ENCODE assay signal across 13 cellular contexts in the genomic region with DNA sequence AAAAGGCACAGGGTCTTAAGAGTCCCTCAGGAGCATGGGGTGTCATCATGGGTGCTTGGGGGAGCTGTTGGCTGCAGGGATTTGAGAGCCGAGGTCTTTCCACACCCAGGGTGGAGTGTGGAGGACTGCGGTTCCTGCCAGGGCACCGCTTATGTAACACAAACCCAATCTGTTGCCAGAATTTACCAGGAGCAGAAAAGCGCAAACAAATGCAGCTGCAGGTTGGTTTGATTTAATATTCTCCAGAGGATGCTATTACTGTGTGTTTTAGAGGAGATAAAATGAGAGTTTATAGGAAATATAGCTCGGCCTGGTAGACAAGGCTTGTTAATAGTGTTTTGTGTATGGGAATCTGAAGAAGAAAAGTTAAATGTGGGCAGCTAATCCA.
DNase-seq lines count a peak whose midpoint lies in the region; ATAC-seq and TF ChIP-seq lines count a peak whose summit lies in the region.
"Had no signal": no experiment of that assay in that cellular context is flagged by ENCODE, and none has a peak within 500 bp of the region (broad histone marks: within the 10 kb centered on the region; RNA-seq: fewer than 3 reads in every experiment).

No MANE protein-coding gene starts in this region.

- ATAC-seq in left lobe of liver (peak; percentile 92), HG03521 (IDR thresholded peaks at IDR 0.05; ENCODE audit: unreplicated experiment) (no peak)
- ATAC-seq: A549, T-cell had no signal

- CTCF ChIA-PET in activated CD4-positive, alpha-beta T cell treated with anti-CD3 and anti-CD28 coated beads, Interleukin-2, amount 10 ng/mL, durations not matched to agents 7 days and 5 days (lab: Charles Lee): interaction anchor here (1.1 to 2.1 kb wide), 2 partner anchors 25 to 56 kb away, joined by 3 to 6 read pairs; no protein-coding TSS in a partner anchor

- intact Hi-C loops in breast epithelium (cut with DNase I; ENCODE audit: low total_unique reads): no loop called here

- no peak overlapping the region for H3K4me3 ChIP-seq in breast epithelium
- H3K4me3 ChIP-seq in suprapubic skin: no peak overlapping the region
- H3K4me3 ChIP-seq in osteoblast (ENCODE audit: insufficient read depth, low read length): no peak overlapping the region
- H3K4me3 ChIP-seq: A549, hepatocyte had no signal

- H3K27me3 Mint-ChIP-seq in activated CD4-positive, alpha-beta T cell treated with anti-CD3 and anti-CD28 coated beads, Interleukin-2, amount 10 ng/mL, durations not matched to agents 7 days and 5 days: no peaks in the 10 kb centered on the region
- H3K27me3 Mint-ChIP-seq: T-cell had no signal

- TF ChIP-seq CTCF in breast epithelium (IDR thresholded peaks at IDR 0.05) (no peak), suprapubic skin (IDR thresholded peaks at IDR 0.05) (no peak), osteoblast (IDR thresholded peaks at IDR 0.05; ENCODE audit: extremely low read depth, low read depth, low read length) (no peak)

- H3K9me3 Mint-ChIP-seq in activated CD4-positive, alpha-beta T cell treated with anti-CD3 and anti-CD28 coated beads, Interleukin-2, amount 10 ng/mL, durations not matched to agents 7 days and 5 days: no peaks in the 10 kb centered on the region
- H3K9me3 Mint-ChIP-seq: T-cell had no signal

- H3K27ac ChIP-seq in breast epithelium (peak overlapping the region; percentile 10 to 40), suprapubic skin (peak overlapping the region; percentile 12), osteoblast (ENCODE audit: low read depth, low read length) (no peak overlapping the region)
- H3K27ac ChIP-seq: hepatocyte had no signal

- no peak overlapping the region for H3K4me2 ChIP-seq in osteoblast (ENCODE audit: insufficient read depth, low read length)
- H3K4me2 ChIP-seq: A549, hepatocyte had no signal

- no peaks in the 10 kb centered on the region for H3K36me3 Mint-ChIP-seq in activated CD4-positive, alpha-beta T cell treated with anti-CD3 and anti-CD28 coated beads, Interleukin-2, amount 10 ng/mL, durations not matched to agents 7 days and 5 days (ENCODE audit: low read depth)

- no peaks in the 10 kb centered on the region for H3K27me3 ChIP-seq in breast epithelium
- no peaks in the 10 kb centered on the region for H3K27me3 ChIP-seq in suprapubic skin
- no peaks in the 10 kb centered on the region for H3K27me3 ChIP-seq in osteoblast (ENCODE audit: insufficient read depth, low read length)
- H3K27me3 ChIP-seq: hepatocyte had no signal

- H3K9me3 ChIP-seq in breast epithelium: no peaks in the 10 kb centered on the region
- no peaks in the 10 kb centered on the region for H3K9me3 ChIP-seq in suprapubic skin
- H3K9me3 ChIP-seq in osteoblast (ENCODE audit: low read depth, low read length): no peaks in the 10 kb centered on the region
- H3K9me3 ChIP-seq: A549 had no signal

- H3K27ac Mint-ChIP-seq in activated CD4-positive, alpha-beta T cell treated with anti-CD3 and anti-CD28 coated beads, Interleukin-2, amount 10 ng/mL, durations not matched to agents 7 days and 5 days: peak overlapping the region; percentile 27
- H3K27ac Mint-ChIP-seq: T-cell had no signal

- H3K79me2 ChIP-seq in osteoblast (ENCODE audit: insufficient read depth, low read length): no peaks in the 10 kb centered on the region
- H3K79me2 ChIP-seq: hepatocyte had no signal

- no peak for TF ChIP-seq POLR2A in breast epithelium (IDR thresholded peaks at IDR 0.05)
- no peak for TF ChIP-seq POLR2A in suprapubic skin (IDR thresholded peaks at IDR 0.05)

- no peak for TF ChIP-seq EP300 in suprapubic skin (IDR thresholded peaks at IDR 0.05)

- no peaks in the 10 kb centered on the region for H3K4me1 Mint-ChIP-seq in activated CD4-positive, alpha-beta T cell treated with anti-CD3 and anti-CD28 coated beads, Interleukin-2, amount 10 ng/mL, durations not matched to agents 7 days and 5 days

- no peak overlapping the region for H2AFZ ChIP-seq in osteoblast (ENCODE audit: low read length)
- H2AFZ ChIP-seq: hepatocyte had no signal

- H4K20me1 ChIP-seq in osteoblast (ENCODE audit: insufficient read depth, low read length): no peaks in the 10 kb centered on the region

- POLR2A ChIA-PET in activated CD4-positive, alpha-beta T cell treated with anti-CD3 and anti-CD28 coated beads, Interleukin-2, amount 10 ng/mL, durations not matched to agents 7 days and 5 days (lab: Charles Lee): no interaction called here

- H3K4me3 Mint-ChIP-seq in activated CD4-positive, alpha-beta T cell treated with anti-CD3 and anti-CD28 coated beads, Interleukin-2, amount 10 ng/mL, durations not matched to agents 7 days and 5 days: no peak overlapping the region
- H3K4me3 Mint-ChIP-seq: T-cell had no signal

- H3K4me1 ChIP-seq in breast epithelium (peaks cover 0 to 8% of the 10 kb centered on the region in 2 donors), suprapubic skin (peaks cover 58% of the 10 kb centered on the region), osteoblast (ENCODE audit: insufficient read depth, low read length) (peaks cover 11% of the 10 kb centered on the region)
- H3K4me1 ChIP-seq: A549 had no signal

- no peaks in the 10 kb centered on the region for H3K36me3 ChIP-seq in breast epithelium
- H3K36me3 ChIP-seq in suprapubic skin: no peaks in the 10 kb centered on the region
- H3K36me3 ChIP-seq in osteoblast (ENCODE audit: insufficient read depth, low read length): peaks cover 23% of the 10 kb centered on the region

- DNase-seq in activated CD4-positive, alpha-beta T cell treated with anti-CD3 and anti-CD28 coated beads, Interleukin-2, amount 10 ng/mL, durations not matched to agents 7 days and 5 days: no peak
- DNase-seq in activated CD4-positive, alpha-beta T cell treated with anti-CD3 and anti-CD28 coated beads, Interleukin-2, amount 50 U/mL, for 4 hours: no peak
- DNase-seq in breast epithelium (ENCODE audit: low spot score in 2 of 2) (no peak), left lobe of liver (ENCODE audit: low spot score) (peak; percentile 69), suprapubic skin (ENCODE audit: low spot score in 2 of 2) (no peak), osteoblast (ENCODE audit: insufficient read length, low spot score, missing footprints) (no peak), NCI-H1105 (lab: John Stamatoyannopoulos, UW) (no peak)
- DNase-seq: activated CD8-positive, alpha-beta memory T cell treated with anti-CD3 and anti-CD28 coated beads for 24 hours; effector memory CD4-positive, alpha-beta T cell; T-cell had no signal

- WGBS in suprapubic skin: 23% methylated on average over 5 of the region's 5 CpGs
